ENCODE assay signal across 1 cellular context in genomic region chr11:5625281-5625680, GRCh38.
TF ChIP-seq lines count a peak whose summit lies in the region.

No MANE protein-coding gene starts in this region.

TF ChIP-seq in H1, 55 proteins besides CTCF, POLR2A, EP300 and RAD21:
- TF ChIP-seq JUND (IDR thresholded peaks at IDR 0.05; ENCODE audit: low read length) (no peak), RBBP5 (IDR thresholded peaks at IDR 0.05; ENCODE audit: borderline replicate concordance, low read depth, low read length) (0 out of 2 replicates have a peak, but pooled peaks have one; percentile 3)
